ENCODE assay signal across 10 cellular contexts in the genomic region with DNA sequence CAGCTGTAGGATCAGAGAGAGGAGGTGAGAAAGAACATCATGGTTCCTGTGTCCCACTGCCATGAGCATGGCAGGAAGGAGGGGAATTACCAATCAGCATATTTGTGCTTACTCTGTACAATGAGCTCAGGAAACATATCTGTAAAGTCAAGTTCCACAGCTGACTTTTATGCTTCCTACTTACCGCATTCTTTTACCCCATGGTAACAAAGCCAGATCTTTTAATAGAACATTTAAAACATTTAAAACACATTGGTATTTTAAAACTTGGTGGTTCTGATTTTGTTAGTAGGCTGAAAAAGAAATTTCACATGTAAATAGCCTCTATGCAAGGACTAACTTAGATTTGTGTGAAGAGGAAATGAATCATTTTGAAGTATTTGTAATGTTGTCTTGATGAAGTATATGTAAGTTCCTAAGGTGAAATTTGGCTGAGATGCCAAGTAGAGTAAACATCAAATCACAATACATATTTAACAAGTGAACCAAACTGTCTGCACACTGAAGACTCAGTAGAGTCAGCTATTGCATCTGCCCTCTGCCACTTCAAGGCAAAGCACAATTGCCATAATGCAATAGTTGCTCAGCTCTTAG.
DNase-seq lines count a peak whose midpoint lies in the region; ATAC-seq, FAIRE-seq and TF ChIP-seq lines count a peak whose summit lies in the region.
"Had no signal": no experiment of that assay in that cellular context is flagged by ENCODE, and none has a peak within 500 bp of the region (broad histone marks: within the 10 kb centered on the region; RNA-seq: fewer than 3 reads in every experiment).

No MANE protein-coding gene starts in this region.

- no peak for FAIRE-seq in GM12891 (lab: Jason Lieb, UNC)

- peaks cover 38% of the 10 kb centered on the region for H3K4me1 Mint-ChIP-seq in activated T-cell treated with anti-CD3 and anti-CD28 coated beads, Interleukin-2, amount 50 U/mL, for 72 hours (ENCODE audit: low read depth)
- H3K4me1 Mint-ChIP-seq in stimulated activated naive B cell treated with anti-CD40 and anti-IgM and Interleukin-4, amounts not matched to agents 10 μg/mL and 1 μg/mL and 100 μg/mL, for 72 hours = peaks cover 23 to 60% of the 10 kb centered on the region in 2 donors

- no peaks in the 10 kb centered on the region for H3K27me3 Mint-ChIP-seq in activated T-cell treated with anti-CD3 and anti-CD28 coated beads, Interleukin-2, amount 50 U/mL, for 72 hours (ENCODE audit: low read depth)
- no peaks in the 10 kb centered on the region for H3K27me3 Mint-ChIP-seq in stimulated activated naive B cell treated with anti-CD40 and anti-IgM and Interleukin-4, amounts not matched to agents 10 μg/mL and 1 μg/mL and 100 μg/mL, for 72 hours

- no peak for DNase-seq in activated T-cell treated with anti-CD3 and anti-CD28 coated beads, Interleukin-2, amount 50 U/mL, for 72 hours
- DNase-seq in activated T-cell treated with anti-CD3 and anti-CD28 coated beads for 4 hours = no peak
- DNase-seq in NCI-H226 = peak; percentile 55
- DNase-seq in choroid plexus epithelial cell (ENCODE audit: low read depth) = peak; percentile 57
- no peak for DNase-seq in stimulated activated naive B cell treated with anti-CD40 and anti-IgM and Interleukin-4, amounts not matched to agents 10 μg/mL and 1 μg/mL and 100 μg/mL, for 72 hours
- DNase-seq in DMS53 treated with DMSO at 0.1 percent for 48 hours (lab: John Stamatoyannopoulos, UW; ENCODE audit: unreplicated experiment) = no peak
- no peak for DNase-seq in GM12891 (ENCODE audit: insufficient read length, low spot score)
- DNase-seq in DMS114 treated with DMSO at 0.1 percent for 48 hours (lab: John Stamatoyannopoulos, UW; ENCODE audit: unreplicated experiment) = no peak
- DNase-seq: C1 segment of cervical spinal cord, NCI-H526 treated with DMSO at 0.1 percent for 48 hours had no signal

- ATAC-seq in activated T-cell treated with anti-CD3 and anti-CD28 coated beads, Interleukin-2, amount 50 U/mL, for 72 hours (replicated peaks in 1 of 2) = peak; percentile 63 to 74
- ATAC-seq in stimulated activated naive B cell treated with anti-CD40 and anti-IgM and Interleukin-4, amounts not matched to agents 10 μg/mL and 1 μg/mL and 100 μg/mL, for 72 hours (replicated peaks) = peak; percentile 75

- no peak for TF ChIP-seq CTCF in choroid plexus epithelial cell (conservative IDR thresholded peaks at IDR 0.05; ENCODE audit: low read depth, low read length)

- no peak for TF ChIP-seq POLR2A in GM12891 (IDR thresholded peaks at IDR 0.05; ENCODE audit: low read depth, low read length)

- no peaks in the 10 kb centered on the region for H3K9me3 Mint-ChIP-seq in activated T-cell treated with anti-CD3 and anti-CD28 coated beads, Interleukin-2, amount 50 U/mL, for 72 hours
- peaks cover 0 to 3% of the 10 kb centered on the region in 2 donors for H3K9me3 Mint-ChIP-seq in stimulated activated naive B cell treated with anti-CD40 and anti-IgM and Interleukin-4, amounts not matched to agents 10 μg/mL and 1 μg/mL and 100 μg/mL, for 72 hours

- no peak overlapping the region for H3K4me3 ChIP-seq in choroid plexus epithelial cell (ENCODE audit: low read depth, low read length)

- peak overlapping the region; percentile 97 for H3K27ac Mint-ChIP-seq in activated T-cell treated with anti-CD3 and anti-CD28 coated beads, Interleukin-2, amount 50 U/mL, for 72 hours
- H3K27ac Mint-ChIP-seq in stimulated activated naive B cell treated with anti-CD40 and anti-IgM and Interleukin-4, amounts not matched to agents 10 μg/mL and 1 μg/mL and 100 μg/mL, for 72 hours = peak overlapping the region; percentile 81

- peak overlapping the region; percentile 46 to 64 for H3K4me3 Mint-ChIP-seq in activated T-cell treated with anti-CD3 and anti-CD28 coated beads, Interleukin-2, amount 50 U/mL, for 72 hours
- peak overlapping the region; percentile 26 to 34 for H3K4me3 Mint-ChIP-seq in stimulated activated naive B cell treated with anti-CD40 and anti-IgM and Interleukin-4, amounts not matched to agents 10 μg/mL and 1 μg/mL and 100 μg/mL, for 72 hours

- peaks cover 8 to 47% of the 10 kb centered on the region in 2 donors for H3K36me3 Mint-ChIP-seq in activated T-cell treated with anti-CD3 and anti-CD28 coated beads, Interleukin-2, amount 50 U/mL, for 72 hours (ENCODE audit: insufficient read depth in 2 of 2)
- peaks cover 50 to 60% of the 10 kb centered on the region in 2 donors for H3K36me3 Mint-ChIP-seq in stimulated activated naive B cell treated with anti-CD40 and anti-IgM and Interleukin-4, amounts not matched to agents 10 μg/mL and 1 μg/mL and 100 μg/mL, for 72 hours

TF ChIP-seq in GM12891, 5 proteins besides CTCF, POLR2A, EP300 and RAD21:
- no peak for TF ChIP-seq PAX5 (IDR thresholded peaks at IDR 0.05; ENCODE audit: insufficient read depth, low read length, severe bottlenecking)
- no peak for TF ChIP-seq POLR2AphosphoS5 (IDR thresholded peaks at IDR 0.05; ENCODE audit: low read depth, low read length)
- TF ChIP-seq TAF1 (IDR thresholded peaks at IDR 0.05; ENCODE audit: low read depth, low read length) = no peak
- no peak for TF ChIP-seq POU2F2 (IDR thresholded peaks at IDR 0.05; ENCODE audit: low read depth, low read length)
- TF ChIP-seq SPI1 (IDR thresholded peaks at IDR 0.05; ENCODE audit: low read depth, low read length) = no peak

Comparison
In these comparisons a context has a peak if more than half of its experiments do, and no peak if none do; other contexts are left out.
1. DNase-seq: peak in NCI-H226 (single experiment) and choroid plexus epithelial cell (single experiment); none in activated T-cell treated with anti-CD3 and anti-CD28 coated beads, Interleukin-2, amount 50 U/mL, for 72 hours (0 of 2), activated T-cell treated with anti-CD3 and anti-CD28 coated beads for 4 hours (single experiment), stimulated activated naive B cell treated with anti-CD40 and anti-IgM and Interleukin-4, amounts not matched to agents 10 μg/mL and 1 μg/mL and 100 μg/mL, for 72 hours (single experiment), DMS53 treated with DMSO at 0.1 percent for 48 hours (single experiment), GM12891 (single experiment) and DMS114 treated with DMSO at 0.1 percent for 48 hours (single experiment).